In genomic region chr3:16723994-16724393, GRCh38 we compare ENCODE assay signal across 12 cellular contexts.
DNase-seq lines count a peak whose midpoint lies in the region; ATAC-seq, FAIRE-seq and TF ChIP-seq lines count a peak whose summit lies in the region.
"Had no signal": no experiment of that assay in that cellular context is flagged by ENCODE, and none has a peak within 500 bp of the region (broad histone marks: within the 10 kb centered on the region; RNA-seq: fewer than 3 reads in every experiment).

No MANE protein-coding gene starts in this region.

- TF ChIP-seq CTCF in GM12872 (IDR thresholded peaks at IDR 0.05; ENCODE audit: insufficient read depth, low read depth, low read length) = peak; percentile 16; the same call in 1 of the 3 replicates
- TF ChIP-seq CTCF in Loucy (conservative IDR thresholded peaks at IDR 0.05; ENCODE audit: low read length) = peak; percentile 56
- TF ChIP-seq CTCF in neural cell (IDR thresholded peaks at IDR 0.05; ENCODE audit: poor library complexity, severe bottlenecking) = peak; percentile 86
- no peak for TF ChIP-seq CTCF in lower lobe of right lung (IDR thresholded peaks at IDR 0.05)

- TF ChIP-seq EP300 in neural cell (conservative IDR thresholded peaks at IDR 0.05; ENCODE audit: poor library complexity, severe bottlenecking) = peak; percentile 76

- H3K4me1 ChIP-seq in Loucy (ENCODE audit: insufficient read depth, low read length, poor library complexity, severe bottlenecking) = peaks cover 11% of the 10 kb centered on the region
- no peaks in the 10 kb centered on the region for H3K4me1 ChIP-seq in lower lobe of right lung
- H3K4me1 ChIP-seq: right lobe of liver had no signal

- no peak overlapping the region for H2AFZ ChIP-seq in Loucy (ENCODE audit: low read length)
- no peak overlapping the region for H2AFZ ChIP-seq in neural cell (ENCODE audit: low read depth, low read length)

- H3K4me2 ChIP-seq in Loucy (ENCODE audit: low read depth, low read length, poor library complexity, severe bottlenecking) (no peak overlapping the region), neural cell (ENCODE audit: low read length) (peak overlapping the region; percentile 81)

- H3K9ac ChIP-seq in Loucy (ENCODE audit: low read depth, low read length, poor library complexity, severe bottlenecking) (no peak overlapping the region), neural cell (ENCODE audit: low read length) (peak overlapping the region; percentile 57)

- H3K4me3 ChIP-seq in Loucy (ENCODE audit: low read length, poor library complexity, severe bottlenecking) (no peak overlapping the region), neural cell (ENCODE audit: low read length) (peak overlapping the region; percentile 15), lower lobe of right lung (no peak overlapping the region)
- H3K4me3 ChIP-seq: right lobe of liver had no signal

- H3K36me3 ChIP-seq in Loucy (ENCODE audit: insufficient read depth, low read length) (no peaks in the 10 kb centered on the region), neural cell (ENCODE audit: insufficient read depth, low read length) (no peaks in the 10 kb centered on the region), lower lobe of right lung (no peaks in the 10 kb centered on the region)
- H3K36me3 ChIP-seq: right lobe of liver had no signal

- H3K9me2 ChIP-seq in Loucy (replicated peaks; ENCODE audit: low read depth, low read length) = no peaks in the 10 kb centered on the region
- no peaks in the 10 kb centered on the region for H3K9me2 ChIP-seq in neural cell (ENCODE audit: insufficient read depth, low read length)

- intact Hi-C loops in lower lobe of right lung (cut with DNase I) = no loop called here

- peak; percentile 14 for DNase-seq in cerebellar cortex (ENCODE audit: low spot score)
- DNase-seq in COR-L47 (lab: John Stamatoyannopoulos, UW) = no peak
- DNase-seq in lower lobe of right lung = no peak
- no peak for DNase-seq in OCI-M2 (lab: John Stamatoyannopoulos, UW; ENCODE audit: unreplicated experiment)
- DNase-seq in GM19239 (ENCODE audit: insufficient read length, low spot score) = no peak
- DNase-seq: activated B cell treated with CpG ODN at 0.5 μM for 24 hours, NCI-H774, right lobe of liver had no signal

- peak; percentile 79 for TF ChIP-seq RAD21 in neural cell (conservative IDR thresholded peaks at IDR 0.05)

- H3F3A ChIP-seq in Loucy (ENCODE audit: low read depth) (no peaks in the 10 kb centered on the region), neural cell (ENCODE audit: insufficient read depth, low read length, poor library complexity, severe bottlenecking) (peaks cover 4% of the 10 kb centered on the region)

- H3K9me3 ChIP-seq in Loucy (ENCODE audit: insufficient read depth, low read depth, low read length) (peaks cover 3% of the 10 kb centered on the region; the same call in 1 of the 2 replicates), neural cell (ENCODE audit: low read length) (no peaks in the 10 kb centered on the region), lower lobe of right lung (peaks cover 4% of the 10 kb centered on the region)
- H3K9me3 ChIP-seq: right lobe of liver had no signal

- FAIRE-seq in GM19239 (lab: Jason Lieb, UNC) = no peak

- H3K79me2 ChIP-seq in Loucy (ENCODE audit: insufficient read depth, low read length) (no peaks in the 10 kb centered on the region), neural cell (replicated peaks; ENCODE audit: insufficient read depth, low read length) (no peaks in the 10 kb centered on the region)

- H3K27me3 ChIP-seq in Loucy (ENCODE audit: insufficient read depth, low read length, poor library complexity, severe bottlenecking) (no peaks in the 10 kb centered on the region), neural cell (ENCODE audit: insufficient read depth, low read depth, low read length) (no peaks in the 10 kb centered on the region), lower lobe of right lung (ENCODE audit: low read depth) (no peaks in the 10 kb centered on the region)
- H3K27me3 ChIP-seq: right lobe of liver had no signal

- no peak for ATAC-seq in lower lobe of right lung
- ATAC-seq: right lobe of liver; stimulated activated effector memory CD8-positive, alpha-beta T cell treated with anti-CD3 and anti-CD28 coated beads, Interleukin-12 subunit alpha, Interleukin-12 subunit beta, amount 100 ng/mL, for 72 hours had no signal

- H3K27ac ChIP-seq in neural cell (ENCODE audit: low read length) (peak overlapping the region; percentile 93), lower lobe of right lung (no peak overlapping the region)
- H3K27ac ChIP-seq: right lobe of liver had no signal

- H4K20me1 ChIP-seq in Loucy (ENCODE audit: insufficient read depth, low read length, poor library complexity, severe bottlenecking) (no peaks in the 10 kb centered on the region), neural cell (ENCODE audit: insufficient read depth) (no peaks in the 10 kb centered on the region)

TF ChIP-seq in neural cell, 6 proteins besides CTCF, POLR2A, EP300 and RAD21:
- peak; percentile 40 for TF ChIP-seq POLR2AphosphoS5 (IDR thresholded peaks at IDR 0.05)
- no peak for TF ChIP-seq TAF1 (IDR thresholded peaks at IDR 0.05; ENCODE audit: low read depth)
- peak; percentile 74 for TF ChIP-seq SMC3 (conservative IDR thresholded peaks at IDR 0.05; ENCODE audit: poor library complexity)
- peak; percentile 47 for TF ChIP-seq REST (IDR thresholded peaks at IDR 0.05; ENCODE audit: borderline replicate concordance)
- peak; percentile 30 for TF ChIP-seq MXI1 (conservative IDR thresholded peaks at IDR 0.05; ENCODE audit: poor library complexity, severe bottlenecking)
TF ChIP-seq in neural cell: peak in this region for 4.
